Comparison of ENCODE assay signal across 21 cellular contexts in genomic region chr3:27174530-27174929, GRCh38.
DNase-seq lines count a peak whose midpoint lies in the region; ATAC-seq, FAIRE-seq and TF ChIP-seq lines count a peak whose summit lies in the region.
"Had no signal": no experiment of that assay in that cellular context is flagged by ENCODE, and none has a peak within 500 bp of the region (broad histone marks: within the 10 kb centered on the region; RNA-seq: fewer than 3 reads in every experiment).

No MANE protein-coding gene starts in this region.

- no peak overlapping the region for H3K4me3 ChIP-seq in GM23338
- no peak overlapping the region for H3K4me3 ChIP-seq in H1 (ENCODE audit: extremely low read depth in 1 of 4, insufficient read depth in 2 of 4, low read depth in 3 of 4, low read length in 4 of 4)
- H3K4me3 ChIP-seq in mesendoderm (ENCODE audit: low read length): no peak overlapping the region
- H3K4me3 ChIP-seq: BLaER1 treated with 17β-estradiol and CSF1 and Interleukin-3, amounts not matched to agents 10 nM and 100 nM; GM23248; HAP-1 had no signal

- no peaks in the 10 kb centered on the region for H3K9me3 ChIP-seq in H9 (ENCODE audit: control insufficient read depth, low read depth, low read length)
- H3K9me3 ChIP-seq in H1 (ENCODE audit: insufficient read depth in 2 of 2, low read depth in 1 of 2, low read length in 1 of 2): no peaks in the 10 kb centered on the region
- H3K9me3 ChIP-seq: BE2C, HAP-1 had no signal

- H4K5ac ChIP-seq in H9 (ENCODE audit: insufficient read length, low read depth, low read length): no peak overlapping the region
- H4K5ac ChIP-seq in H1 (ENCODE audit: insufficient read length, low read depth, low read length): no peak overlapping the region
- H4K5ac ChIP-seq in mesendoderm (ENCODE audit: low read length): no peak overlapping the region

- H4K8ac ChIP-seq in H9 (replicated peaks; ENCODE audit: insufficient read length, low read depth, low read length) (no peak overlapping the region), H1 (ENCODE audit: extremely low read depth, insufficient read depth, low read length) (no peak overlapping the region), mesendoderm (ENCODE audit: low read depth, low read length) (no peak overlapping the region)

- TF ChIP-seq CTCF in GM23338 (conservative IDR thresholded peaks at IDR 0.05; ENCODE audit: low read depth in 2 of 2) (peak; percentile 28 to 55; a peak in 2 of 4 replicates), H9 (conservative IDR thresholded peaks at IDR 0.05) (peak; percentile 34; the same call in 2 of the 3 replicates), H1 (IDR thresholded peaks at IDR 0.05; ENCODE audit: control extremely low read depth in 1 of 3, insufficient read depth in 1 of 3, low read depth in 1 of 3, low read length in 3 of 3) (peak; percentile 22 to 48 (median 42))

- H3T11ph ChIP-seq in H9 (ENCODE audit: low read length): no peak overlapping the region

- H3K23me2 ChIP-seq in H9 (ENCODE audit: insufficient read length, low read depth, low read length, poor library complexity, severe bottlenecking) (no peaks in the 10 kb centered on the region), H1 (ENCODE audit: low read depth, low read length) (no peaks in the 10 kb centered on the region)

- H3K36me3 Mint-ChIP-seq in GM23338 (ENCODE audit: low read depth) (no peaks in the 10 kb centered on the region), H9 (ENCODE audit: insufficient read depth in 1 of 3, low read depth in 3 of 3) (no peaks in the 10 kb centered on the region)
- H3K36me3 Mint-ChIP-seq: CD14-positive monocyte; CD8-positive, alpha-beta memory T cell had no signal

- DNase-seq in GM23338 (ENCODE audit: low spot score) (peak; percentile 37), H9 (no peak), H1 (ENCODE audit: low read depth in 1 of 2, low spot score in 2 of 2) (no peak), mesendoderm (peak; percentile 14), H54 (ENCODE audit: insufficient read length, low spot score) (no peak), HK-2 (ENCODE audit: unreplicated experiment) (no peak), Ammon's horn (ENCODE audit: low spot score) (no peak)
- no peak for DNase-seq in stimulated activated CD4-positive, alpha-beta T cell treated with anti-CD3 and anti-CD28 coated beads, Interleukin-1b, Interleukin-23, amount 100 ng/mL, for 48 hours
- DNase-seq: BE2C; Calu3; CD4-positive, alpha-beta T cell; CD8-positive, alpha-beta memory T cell; COR-L47; DMS53; DMS79 treated with DMSO at 0.1 percent for 48 hours; GM23248; HFFc6 had no signal

- H3K27me3 Mint-ChIP-seq in GM23338 (ENCODE audit: insufficient read depth, low read depth, poor library complexity): no peaks in the 10 kb centered on the region
- no peaks in the 10 kb centered on the region for H3K27me3 Mint-ChIP-seq in H9 (ENCODE audit: low read depth)
- H3K27me3 Mint-ChIP-seq: CD4-positive, alpha-beta T cell had no signal

- WGBS in H9 (ENCODE audit: extremely low coverage, insufficient read length, low lambda C conversion rate): no CpG with 5 or more reads among the region's 4 CpGs
- 77% methylated on average over 4 of the region's 4 CpGs; no CpG with 5 or more reads in 1 of the 2 experiments for WGBS in H1 (ENCODE audit: extremely low coverage in 1 of 2, insufficient coverage in 1 of 2, insufficient read length in 1 of 2, insufficient replicate concordance in 2 of 2, low coverage in 1 of 2, low lambda C conversion rate in 2 of 2, missing lambda C conversion rate in 1 of 2), 2 experiments
- no CpG with 5 or more reads among the region's 4 CpGs for WGBS in mesendoderm (ENCODE audit: extremely low coverage, insufficient coverage, low lambda C conversion rate)

- FAIRE-seq in H1 (lab: Jason Lieb, UNC) (no peak), H54 (lab: Jason Lieb, UNC) (no peak)
- FAIRE-seq: GM12892 had no signal

- H3K9ac ChIP-seq in H9 (ENCODE audit: extremely low read depth, insufficient read length, low read length): no peak overlapping the region
- no peak overlapping the region for H3K9ac ChIP-seq in H1 (replicated peaks in 1 of 4; ENCODE audit: extremely low read depth in 1 of 4, low read depth in 3 of 4, low read length in 3 of 4)
- H3K9ac ChIP-seq in mesendoderm (ENCODE audit: low read length): no peak overlapping the region
- H3K9ac ChIP-seq: BLaER1 treated with 17β-estradiol and CSF1 and Interleukin-3, amounts not matched to agents 10 nM and 100 nM; GM23248 had no signal

- H2AFZ ChIP-seq in GM23338 (no peak overlapping the region), H9 (ENCODE audit: low read length) (no peak overlapping the region), H1 (ENCODE audit: low read length) (no peak overlapping the region)
- H2AFZ ChIP-seq: GM23248 had no signal

- H2AK5ac ChIP-seq in H9 (ENCODE audit: insufficient read length, low read length) (no peak overlapping the region), H1 (ENCODE audit: low read depth, low read length) (no peak overlapping the region), mesendoderm (ENCODE audit: low read length) (no peak overlapping the region)

- H4K20me1 ChIP-seq in GM23338 (replicated peaks; ENCODE audit: insufficient read depth) (no peaks in the 10 kb centered on the region), H9 (ENCODE audit: control insufficient read depth, insufficient read depth, insufficient read length) (no peaks in the 10 kb centered on the region), H1 (replicated peaks in 1 of 2; ENCODE audit: control insufficient read depth in 1 of 2, insufficient read depth in 2 of 2, low read length in 2 of 2) (no peaks in the 10 kb centered on the region)
- H4K20me1 ChIP-seq: BLaER1 treated with 17β-estradiol and CSF1 and Interleukin-3, amounts not matched to agents 10 nM and 100 nM had no signal

- H2BK5ac ChIP-seq in H9 (ENCODE audit: insufficient read length, low read length) (no peak overlapping the region), H1 (ENCODE audit: low read depth, low read length) (no peak overlapping the region), mesendoderm (ENCODE audit: low read length) (no peak overlapping the region)

- no peaks in the 10 kb centered on the region for H3K9me3 Mint-ChIP-seq in GM23338
- H3K9me3 Mint-ChIP-seq in H9: no peaks in the 10 kb centered on the region
- H3K9me3 Mint-ChIP-seq: CD4-positive, alpha-beta T cell; CD8-positive, alpha-beta memory T cell; HFFc6 had no signal

- no peaks in the 10 kb centered on the region for H3K9me2 ChIP-seq in GM23338 (ENCODE audit: insufficient read depth)

- H3K36me3 ChIP-seq in GM23338 (ENCODE audit: insufficient read depth) (no peaks in the 10 kb centered on the region), H1 (ENCODE audit: control insufficient read depth in 2 of 4, insufficient read depth in 4 of 4, low read length in 3 of 4) (no peaks in the 10 kb centered on the region), mesendoderm (ENCODE audit: control insufficient read depth, insufficient read depth, low read length) (no peaks in the 10 kb centered on the region)
- H3K36me3 ChIP-seq: BE2C, HAP-1 had no signal

- H4K91ac ChIP-seq in H9 (ENCODE audit: insufficient read length, low read depth, low read length): no peak overlapping the region
- no peak overlapping the region for H4K91ac ChIP-seq in H1 (replicated peaks; ENCODE audit: insufficient read length, low read length)

- no peak overlapping the region for H3K56ac ChIP-seq in H9 (ENCODE audit: insufficient read length, low read depth, low read length)
- H3K56ac ChIP-seq in H1 (replicated peaks; ENCODE audit: insufficient read length, low read depth, low read length): no peak overlapping the region
- no peak overlapping the region for H3K56ac ChIP-seq in mesendoderm (ENCODE audit: low read length)

- H3F3A ChIP-seq in GM23338 (replicated peaks; ENCODE audit: low read depth): no peaks in the 10 kb centered on the region

- H3K23ac ChIP-seq in H9 (ENCODE audit: insufficient read length, low read depth, low read length) (no peak overlapping the region), H1 (ENCODE audit: insufficient read length) (no peak overlapping the region), mesendoderm (ENCODE audit: low read length) (no peak overlapping the region)

- no peaks in the 10 kb centered on the region for H3K27me3 ChIP-seq in GM23338 (ENCODE audit: insufficient read depth)
- H3K27me3 ChIP-seq in H9 (ENCODE audit: insufficient read depth, low read length): no peaks in the 10 kb centered on the region
- H3K27me3 ChIP-seq in H1 (replicated peaks in 1 of 4; ENCODE audit: control insufficient read depth in 3 of 4, extremely low read depth in 1 of 4, insufficient read depth in 3 of 4, low read length in 3 of 4): no peaks in the 10 kb centered on the region
- H3K27me3 ChIP-seq in mesendoderm (ENCODE audit: insufficient read depth, low read length, poor library complexity): no peaks in the 10 kb centered on the region
- H3K27me3 ChIP-seq: BE2C; BLaER1 treated with 17β-estradiol and CSF1 and Interleukin-3, amounts not matched to agents 10 nM and 100 nM had no signal

- peak; percentile 50 to 62 for TF ChIP-seq RAD21 in H1 (IDR thresholded peaks at IDR 0.05 in 1 of 2, conservative IDR thresholded peaks at IDR 0.05 in 1 of 2; ENCODE audit: low read depth in 2 of 2, low read length in 2 of 2)

- H3K14ac ChIP-seq in H9 (ENCODE audit: insufficient read depth, low read length) (no peak overlapping the region), H1 (ENCODE audit: insufficient read length) (no peak overlapping the region)

- H3K4me1 ChIP-seq in GM23338 (ENCODE audit: insufficient read depth) (no peaks in the 10 kb centered on the region), H9 (ENCODE audit: insufficient read depth, low read length) (no peaks in the 10 kb centered on the region), H1 (replicated peaks in 1 of 4; ENCODE audit: control insufficient read depth in 3 of 4, insufficient read depth in 4 of 4, low read length in 3 of 4) (no peaks in the 10 kb centered on the region), mesendoderm (ENCODE audit: control insufficient read depth, low read depth, low read length) (no peaks in the 10 kb centered on the region)
- H3K4me1 ChIP-seq: BE2C, HAP-1 had no signal

- no peak overlapping the region for H3K4me3 Mint-ChIP-seq in GM23338
- no peak overlapping the region; a peak in 1 of 5 replicates for H3K4me3 Mint-ChIP-seq in H9
- H3K4me3 Mint-ChIP-seq: CD14-positive monocyte; CD4-positive, alpha-beta T cell; CD8-positive, alpha-beta memory T cell; HFFc6 had no signal

- no peak for TF ChIP-seq POLR2A in H1 (IDR thresholded peaks at IDR 0.05; ENCODE audit: control extremely low read depth in 1 of 2, low read depth in 2 of 2, low read length in 2 of 2)
- no peak for TF ChIP-seq POLR2A in H54 (IDR thresholded peaks at IDR 0.05; ENCODE audit: low read depth, low read length)

- POLR2A ChIA-PET in H1 (lab: Charles Lee; ENCODE audit: partially characterized antibody): no interaction called here

- H3K4me1 Mint-ChIP-seq in GM23338: no peaks in the 10 kb centered on the region
- H3K4me1 Mint-ChIP-seq in H9: no peaks in the 10 kb centered on the region
- H3K4me1 Mint-ChIP-seq: CD8-positive, alpha-beta memory T cell had no signal

- CTCF ChIA-PET in H1 (lab: Charles Lee; ENCODE audit: partially characterized antibody): interaction anchor here (0.6 to 2.5 kb wide), 8 partner anchors 40 to 1770 kb away, joined by 3 to 15 read pairs (median 4); no protein-coding TSS in a partner anchor

- H3K27ac ChIP-seq in GM23338 (ENCODE audit: low read depth) (no peak overlapping the region), H9 (ENCODE audit: insufficient read length, low read depth, low read length) (no peak overlapping the region), H1 (ENCODE audit: low read depth, low read length) (no peak overlapping the region), mesendoderm (ENCODE audit: low read depth, low read length) (no peak overlapping the region)
- H3K27ac ChIP-seq: BLaER1 treated with 17β-estradiol and CSF1 and Interleukin-3, amounts not matched to agents 10 nM and 100 nM; GM23248 had no signal

- H2BK20ac ChIP-seq in H9 (ENCODE audit: low read depth, low read length, poor library complexity, severe bottlenecking): no peak overlapping the region
- H2BK20ac ChIP-seq in H1 (ENCODE audit: low read length): no peak overlapping the region

- TF ChIP-seq EP300 in H1 (IDR thresholded peaks at IDR 0.05; ENCODE audit: borderline replicate concordance in 1 of 2, low read depth in 2 of 2, low read length in 2 of 2): no peak

- H3K79me2 ChIP-seq in GM23338 (replicated peaks; ENCODE audit: insufficient read depth) (no peaks in the 10 kb centered on the region), H9 (ENCODE audit: insufficient read depth, low read length) (no peaks in the 10 kb centered on the region), H1 (ENCODE audit: control insufficient read depth in 1 of 2, insufficient read depth in 2 of 2, low read length in 2 of 2) (no peaks in the 10 kb centered on the region), mesendoderm (ENCODE audit: control insufficient read depth, insufficient read depth, low read length) (no peaks in the 10 kb centered on the region)

- ATAC-seq in GM23338: peak; percentile 45; the same call in 2 of the 3 replicates

- H2BK15ac ChIP-seq in H9 (ENCODE audit: low read depth, low read length) (no peak overlapping the region), H1 (ENCODE audit: low read length) (no peak overlapping the region), mesendoderm (replicated peaks; ENCODE audit: low read depth) (no peak overlapping the region)

- no peaks in the 10 kb centered on the region for H3K79me1 ChIP-seq in H9 (ENCODE audit: insufficient read depth, low read depth, low read length, poor library complexity, severe bottlenecking)
- no peaks in the 10 kb centered on the region for H3K79me1 ChIP-seq in H1 (ENCODE audit: low read depth, low read length)
- no peaks in the 10 kb centered on the region for H3K79me1 ChIP-seq in mesendoderm (ENCODE audit: low read length)

- H3K4me2 ChIP-seq in GM23338: no peak overlapping the region
- H3K4me2 ChIP-seq in H9 (ENCODE audit: insufficient read depth, insufficient read length, low read length): no peak overlapping the region
- H3K4me2 ChIP-seq in H1 (ENCODE audit: insufficient read depth in 1 of 2, low read depth in 2 of 2, low read length in 2 of 2): no peak overlapping the region
- H3K4me2 ChIP-seq in mesendoderm (ENCODE audit: low read length): no peak overlapping the region
- H3K4me2 ChIP-seq: BLaER1 treated with 17β-estradiol and CSF1 and Interleukin-3, amounts not matched to agents 10 nM and 100 nM had no signal

- H2BK12ac ChIP-seq in H9 (ENCODE audit: insufficient read length, low read depth, low read length): no peak overlapping the region
- H2BK12ac ChIP-seq in H1 (ENCODE audit: low read depth, low read length): no peak overlapping the region

- H3K18ac ChIP-seq in H9 (ENCODE audit: insufficient read length, low read depth, low read length) (no peak overlapping the region), H1 (ENCODE audit: extremely low read depth, low read length) (no peak overlapping the region), mesendoderm (ENCODE audit: low read length) (no peak overlapping the region)

- H3K27ac Mint-ChIP-seq in GM23338 (no peak overlapping the region), H9 (no peak overlapping the region)
- H3K27ac Mint-ChIP-seq: CD14-positive monocyte; CD4-positive, alpha-beta T cell; CD8-positive, alpha-beta memory T cell; HFFc6 had no signal

- H3K4ac ChIP-seq in H9 (ENCODE audit: low read depth, low read length) (no peak overlapping the region), H1 (replicated peaks; ENCODE audit: insufficient read length, low read depth, low read length) (no peak overlapping the region), mesendoderm (ENCODE audit: low read depth, low read length) (no peak overlapping the region)

- H2BK120ac ChIP-seq in H9 (ENCODE audit: low read depth, low read length, poor library complexity, severe bottlenecking): no peak overlapping the region
- no peak overlapping the region for H2BK120ac ChIP-seq in H1 (replicated peaks; ENCODE audit: low read depth, low read length)
- no peak overlapping the region for H2BK120ac ChIP-seq in mesendoderm (ENCODE audit: low read depth, low read length)

Comparison
In these comparisons a context has a peak if more than half of its experiments do, and no peak if none do; other contexts are left out.
1. DNase-seq: peak in GM23338 (single experiment) and mesendoderm (single experiment); none in H9 (single experiment), H1 (0 of 2), H54 (single experiment), HK-2 (single experiment), stimulated activated CD4-positive, alpha-beta T cell treated with anti-CD3 and anti-CD28 coated beads, Interleukin-1b, Interleukin-23, amount 100 ng/mL, for 48 hours (single experiment) and Ammon's horn (single experiment).
2. Peak in every context shown above with its lines, with median percentiles within 50 percentile points of each other: CTCF ChIP-seq.